In the genomic region with DNA sequence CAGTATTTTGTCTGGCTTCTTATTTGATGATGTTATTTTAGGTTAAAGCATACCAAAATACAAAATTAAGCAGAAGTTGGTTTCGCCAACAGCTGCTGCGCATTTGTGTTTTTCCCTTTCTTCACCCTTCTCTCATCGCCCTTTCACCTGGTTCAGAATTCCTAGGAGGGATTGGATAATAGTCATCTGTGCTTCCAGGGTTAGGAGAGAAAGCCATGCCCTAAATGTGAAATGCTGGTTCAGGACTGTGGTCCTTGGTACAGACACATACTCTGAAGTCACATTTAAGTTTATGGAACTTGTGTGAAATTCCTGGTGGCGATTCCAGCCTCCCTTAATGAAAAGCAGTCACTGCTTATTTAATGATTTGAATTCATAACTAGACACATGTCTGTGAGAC, we compare ENCODE assay signal across 36 cellular contexts.
"Had no signal": no experiment of that assay in that cellular context is flagged by ENCODE, and none has a peak within 500 bp of the region (broad histone marks: within the 10 kb centered on the region; RNA-seq: fewer than 3 reads in every experiment).

No MANE protein-coding gene starts in this region.

- H3K4me1 ChIP-seq: ascending aorta had no signal

- H3K27ac Mint-ChIP-seq: activated B cell treated with CpG ODN at 0.5 μM for 24 hours; activated CD4-positive, alpha-beta memory T cell treated with anti-CD3 and anti-CD28 coated beads, Interleukin-2, amount 10 ng/mL, durations not matched to agents 7 days and 5 days; activated CD4-positive, alpha-beta T cell treated with anti-CD3 and anti-CD28 coated beads, Interleukin-2, amount 10 ng/mL, durations not matched to agents 24 days and 14 days; activated CD8-positive, alpha-beta memory T cell treated with anti-CD3 and anti-CD28 coated beads, Interleukin-2, amount 10 ng/mL, durations not matched to agents 7 days and 5 days; activated CD8-positive, alpha-beta T cell treated with anti-CD3 and anti-CD28 coated beads, Interleukin-2, amount 10 ng/mL, durations not matched to agents 7 days and 5 days; activated naive CD4-positive, alpha-beta T cell treated with anti-CD3 and anti-CD28 coated beads, Interleukin-2, amount 10 ng/mL, durations not matched to agents 7 days and 5 days; activated naive CD4-positive, alpha-beta T cell treated with anti-CD3 and anti-CD28 coated beads, Interleukin-2, amount 50 U/mL, for 24 hours; activated naive CD8-positive, alpha-beta T cell; activated naive CD8-positive, alpha-beta T cell treated with anti-CD3 and anti-CD28 coated beads, Interleukin-2, amount 10 ng/mL, durations not matched to agents 7 days and 5 days; activated naive CD8-positive, alpha-beta T cell treated with anti-CD3 and anti-CD28 coated beads, Interleukin-2, amount 50 U/mL, for 24 hours; activated T-cell treated with anti-CD3 and anti-CD28 coated beads, Interleukin-2, amount 50 U/mL, for 24 hours; activated T-helper 2 cell treated with anti-CD3 and anti-CD28 coated beads, Interferon-gamma antibody, Interleukin-2, Interleukin-4, amounts not matched to agents 10 μg/mL and 5 μg/mL and 100 μg/mL, durations not matched to agents 14 hours and 24 hours and 36 hours; brain; T-helper 1 cell treated with Interleukin-12 subunit alpha and Interleukin-12 subunit beta and Interleukin-4 antibody, amounts not matched to agents 30 μg/mL and 1 μg/mL, for 36 hours; T-helper 2 cell treated with Interferon-gamma antibody and Interleukin-4, amounts not matched to agents 5 μg/mL and 100 μg/mL, for 36 hours had no signal

- H3K4me3 ChIP-seq: ascending aorta, cardiac muscle cell had no signal

- H3K27me3 ChIP-seq: ascending aorta had no signal

- DNase-seq: activated B cell treated with CpG ODN at 0.5 μM for 24 hours; activated CD4-positive, alpha-beta memory T cell treated with anti-CD3 and anti-CD28 coated beads, Interleukin-2, amount 10 ng/mL, durations not matched to agents 7 days and 5 days; activated CD4-positive, alpha-beta T cell treated with anti-CD3 and anti-CD28 coated beads for 4 hours; activated CD4-positive, alpha-beta T cell treated with anti-CD3 and anti-CD28 coated beads, Interleukin-2, amount 10 ng/mL, durations not matched to agents 24 days and 14 days; activated CD4-positive, alpha-beta T cell treated with anti-CD3 and anti-CD28 coated beads, Interleukin-2, amount 50 U/mL, for 1 hour; activated CD4-positive, alpha-beta T cell treated with anti-CD3 and anti-CD28 coated beads, Interleukin-2, amount 50 U/mL, for 48 hours; activated CD4-positive, CD25-positive, alpha-beta regulatory T cell treated with anti-CD3 and anti-CD28 coated beads, Interleukin-2, amount 50 U/mL, for 72 hours; activated CD8-positive, alpha-beta memory T cell treated with anti-CD3 and anti-CD28 coated beads for 24 hours; activated CD8-positive, alpha-beta memory T cell treated with anti-CD3 and anti-CD28 coated beads, Interleukin-2, amount 10 ng/mL, durations not matched to agents 7 days and 5 days; activated CD8-positive, alpha-beta memory T cell treated with anti-CD3 and anti-CD28 coated beads, Interleukin-2, amount 50 U/mL, for 48 hours; activated CD8-positive, alpha-beta T cell treated with anti-CD3 and anti-CD28 coated beads, Interleukin-2, amount 10 ng/mL, durations not matched to agents 7 days and 5 days; activated effector memory CD4-positive, alpha-beta T cell treated with Interleukin-2 at 50 U/mL for 16 hours; activated gamma-delta T cell; activated naive CD4-positive, alpha-beta T cell treated with anti-CD3 and anti-CD28 coated beads, Interleukin-2, amount 10 ng/mL, durations not matched to agents 7 days and 5 days; activated naive CD4-positive, alpha-beta T cell treated with Interleukin-2 at 50 U/mL for 16 hours; activated naive CD8-positive, alpha-beta T cell treated with anti-CD3 and anti-CD28 coated beads, Interleukin-2, amount 10 ng/mL, durations not matched to agents 7 days and 5 days; activated naive CD8-positive, alpha-beta T cell treated with anti-CD3 and anti-CD28 coated beads, Interleukin-2, amount 50 U/mL, for 24 hours; activated T-cell treated with anti-CD3 and anti-CD28 coated beads, Interleukin-2, amount 50 U/mL, for 24 hours; activated T-cell treated with anti-CD3 and anti-CD28 coated beads, Interleukin-2, amount 50 U/mL, for 48 hours; amygdala; anterior cingulate cortex; caudate nucleus; cerebellar nuclear complex; T-helper 1 cell; T-helper 2 cell; T-helper 9 cell had no signal

- H3K36me3 ChIP-seq: ascending aorta, cardiac muscle cell had no signal

- H3K4me1 Mint-ChIP-seq: activated B cell treated with CpG ODN at 0.5 μM for 24 hours; activated CD4-positive, alpha-beta memory T cell treated with anti-CD3 and anti-CD28 coated beads, Interleukin-2, amount 10 ng/mL, durations not matched to agents 7 days and 5 days; activated naive CD4-positive, alpha-beta T cell treated with anti-CD3 and anti-CD28 coated beads, Interleukin-2, amount 50 U/mL, for 24 hours; activated naive CD8-positive, alpha-beta T cell treated with anti-CD3 and anti-CD28 coated beads, Interleukin-2, amount 50 U/mL, for 24 hours; central memory CD8-positive, alpha-beta T cell had no signal

- H3K27ac ChIP-seq: ascending aorta, cardiac muscle cell, VCaP had no signal

- ATAC-seq: activated CD8-positive, alpha-beta memory T cell treated with anti-CD3 and anti-CD28 coated beads, Interleukin-2, amount 10 ng/mL, durations not matched to agents 7 days and 5 days; activated CD8-positive, alpha-beta T cell treated with anti-CD3 and anti-CD28 coated beads, Interleukin-2, amount 10 ng/mL, durations not matched to agents 7 days and 5 days; activated naive CD8-positive, alpha-beta T cell treated with anti-CD3 and anti-CD28 coated beads, Interleukin-2, amount 50 U/mL, for 24 hours had no signal

- H3K27me3 Mint-ChIP-seq: activated B cell treated with CpG ODN at 0.5 μM for 24 hours had no signal

- H3K9me3 ChIP-seq: ascending aorta had no signal

- H3K4me3 Mint-ChIP-seq: activated B cell treated with CpG ODN at 0.5 μM for 24 hours; activated CD4-positive, alpha-beta memory T cell treated with anti-CD3 and anti-CD28 coated beads, Interleukin-2, amount 10 ng/mL, durations not matched to agents 7 days and 5 days; activated CD4-positive, alpha-beta T cell treated with anti-CD3 and anti-CD28 coated beads, Interleukin-2, amount 10 ng/mL, durations not matched to agents 24 days and 14 days; activated CD8-positive, alpha-beta memory T cell treated with anti-CD3 and anti-CD28 coated beads, Interleukin-2, amount 10 ng/mL, durations not matched to agents 7 days and 5 days; activated CD8-positive, alpha-beta T cell treated with anti-CD3 and anti-CD28 coated beads, Interleukin-2, amount 10 ng/mL, durations not matched to agents 7 days and 5 days; activated naive CD4-positive, alpha-beta T cell treated with anti-CD3 and anti-CD28 coated beads, Interleukin-2, amount 10 ng/mL, durations not matched to agents 7 days and 5 days; activated naive CD4-positive, alpha-beta T cell treated with anti-CD3 and anti-CD28 coated beads, Interleukin-2, amount 50 U/mL, for 24 hours; activated naive CD8-positive, alpha-beta T cell; activated naive CD8-positive, alpha-beta T cell treated with anti-CD3 and anti-CD28 coated beads, Interleukin-2, amount 10 ng/mL, durations not matched to agents 7 days and 5 days; activated naive CD8-positive, alpha-beta T cell treated with anti-CD3 and anti-CD28 coated beads, Interleukin-2, amount 50 U/mL, for 24 hours; activated T-cell treated with anti-CD3 and anti-CD28 coated beads, Interleukin-2, amount 50 U/mL, for 24 hours; brain; central memory CD8-positive, alpha-beta T cell; T-helper 1 cell treated with Interleukin-12 subunit alpha and Interleukin-12 subunit beta and Interleukin-4 antibody, amounts not matched to agents 30 μg/mL and 1 μg/mL, for 36 hours; T-helper 2 cell treated with Interferon-gamma antibody and Interleukin-4, amounts not matched to agents 5 μg/mL and 100 μg/mL, for 36 hours had no signal

- H3K9me3 Mint-ChIP-seq: activated B cell treated with CpG ODN at 0.5 μM for 24 hours; activated CD4-positive, alpha-beta memory T cell treated with anti-CD3 and anti-CD28 coated beads, Interleukin-2, amount 10 ng/mL, durations not matched to agents 7 days and 5 days; activated CD4-positive, alpha-beta T cell treated with anti-CD3 and anti-CD28 coated beads, Interleukin-2, amount 10 ng/mL, durations not matched to agents 24 days and 14 days; activated naive CD4-positive, alpha-beta T cell treated with anti-CD3 and anti-CD28 coated beads, Interleukin-2, amount 10 ng/mL, durations not matched to agents 7 days and 5 days; activated naive CD4-positive, alpha-beta T cell treated with anti-CD3 and anti-CD28 coated beads, Interleukin-2, amount 50 U/mL, for 24 hours; activated naive CD8-positive, alpha-beta T cell treated with anti-CD3 and anti-CD28 coated beads, Interleukin-2, amount 10 ng/mL, durations not matched to agents 7 days and 5 days; activated naive CD8-positive, alpha-beta T cell treated with anti-CD3 and anti-CD28 coated beads, Interleukin-2, amount 50 U/mL, for 24 hours; activated T-cell treated with anti-CD3 and anti-CD28 coated beads, Interleukin-2, amount 50 U/mL, for 24 hours; activated T-helper 2 cell treated with anti-CD3 and anti-CD28 coated beads, Interferon-gamma antibody, Interleukin-2, Interleukin-4, amounts not matched to agents 10 μg/mL and 5 μg/mL and 100 μg/mL, durations not matched to agents 14 hours and 24 hours and 36 hours; brain; central memory CD8-positive, alpha-beta T cell; T-helper 1 cell treated with Interleukin-12 subunit alpha and Interleukin-12 subunit beta and Interleukin-4 antibody, amounts not matched to agents 30 μg/mL and 1 μg/mL, for 36 hours; T-helper 2 cell treated with Interferon-gamma antibody and Interleukin-4, amounts not matched to agents 5 μg/mL and 100 μg/mL, for 36 hours had no signal

- H3K36me3 Mint-ChIP-seq: activated naive CD4-positive, alpha-beta T cell treated with anti-CD3 and anti-CD28 coated beads, Interleukin-2, amount 10 ng/mL, durations not matched to agents 7 days and 5 days; activated naive CD4-positive, alpha-beta T cell treated with anti-CD3 and anti-CD28 coated beads, Interleukin-2, amount 50 U/mL, for 24 hours; activated naive CD8-positive, alpha-beta T cell; activated naive CD8-positive, alpha-beta T cell treated with anti-CD3 and anti-CD28 coated beads, Interleukin-2, amount 10 ng/mL, durations not matched to agents 7 days and 5 days; brain had no signal
